In genomic region chr5:113205807-113206206, GRCh38 we compare ENCODE assay signal across 17 cellular contexts.
A peak's percentile ranks its signal among the peaks of the same experiment; 100 is the strongest.
DNase-seq lines count a peak whose midpoint lies in the region; TF ChIP-seq lines count a peak whose summit lies in the region.
"Had no signal": no experiment of that assay in that cellular context is flagged by ENCODE, and none has a peak within 500 bp of the region (broad histone marks: within the 10 kb centered on the region; RNA-seq: fewer than 3 reads in every experiment).

No MANE protein-coding gene starts in this region.

- peak overlapping the region in 1 of 2 experiments; percentile 11 for H3K18ac ChIP-seq in mesenchymal stem cell (ENCODE audit: low read depth in 1 of 2, low read length in 2 of 2)

- H2BK5ac ChIP-seq in mesenchymal stem cell (ENCODE audit: low read depth, low read length, poor library complexity, severe bottlenecking): no peak overlapping the region

- no peaks in the 10 kb centered on the region for H3K27me3 Mint-ChIP-seq in endothelial cell (ENCODE audit: unreplicated experiment)
- peaks cover 22% of the 10 kb centered on the region for H3K27me3 Mint-ChIP-seq in neural progenitor cell (ENCODE audit: insufficient read depth, low read depth)
- no peaks in the 10 kb centered on the region for H3K27me3 Mint-ChIP-seq in activated CD4-positive, alpha-beta memory T cell treated with anti-CD3 and anti-CD28 coated beads, Interleukin-2, amount 10 ng/mL, durations not matched to agents 7 days and 5 days

- H2AFZ ChIP-seq in mesenchymal stem cell (ENCODE audit: low read depth, low read length) (no peak overlapping the region), neural progenitor cell (replicated peaks) (no peak overlapping the region)

- peaks cover 36% of the 10 kb centered on the region for H4K20me1 ChIP-seq in neural progenitor cell (ENCODE audit: low read depth)

- H3K4me2 ChIP-seq in mesenchymal stem cell (ENCODE audit: low read length, poor library complexity, severe bottlenecking) (no peak overlapping the region), neural progenitor cell (no peak overlapping the region)

- H3K14ac ChIP-seq in mesenchymal stem cell (ENCODE audit: low read length in 2 of 2): no peak overlapping the region

- no peak overlapping the region for H3K4ac ChIP-seq in mesenchymal stem cell (ENCODE audit: low read depth in 1 of 2, low read length in 2 of 2)

- H3K79me1 ChIP-seq in mesenchymal stem cell (replicated peaks; ENCODE audit: low read length, poor library complexity, severe bottlenecking): peaks cover 26% of the 10 kb centered on the region

- no peak overlapping the region for H4K91ac ChIP-seq in mesenchymal stem cell (ENCODE audit: low read length)

- no peaks in the 10 kb centered on the region for H3K79me2 ChIP-seq in neural progenitor cell (ENCODE audit: low read depth)

- no peak for TF ChIP-seq CTCF in GM12865 (IDR thresholded peaks at IDR 0.05; ENCODE audit: insufficient read depth, low read depth, low read length, missing control alignments)
- TF ChIP-seq CTCF in endothelial cell (IDR thresholded peaks at IDR 0.05; ENCODE audit: unreplicated experiment): no peak
- no peak for TF ChIP-seq CTCF in ascending aorta (IDR thresholded peaks at IDR 0.05)
- TF ChIP-seq CTCF in neural progenitor cell (IDR thresholded peaks at IDR 0.05): no peak

- peak overlapping the region; percentile 0 for H4K8ac ChIP-seq in mesenchymal stem cell (ENCODE audit: low read length)

- no peak overlapping the region for H2BK120ac ChIP-seq in mesenchymal stem cell (ENCODE audit: low read depth, low read length)

- H3K36me3 ChIP-seq in mesenchymal stem cell (ENCODE audit: control insufficient read depth in 1 of 2, insufficient read depth in 2 of 2, low read depth in 1 of 2, low read length in 2 of 2) (no peaks in the 10 kb centered on the region), ascending aorta (no peaks in the 10 kb centered on the region), neural progenitor cell (no peaks in the 10 kb centered on the region)
- H3K36me3 ChIP-seq: spleen had no signal

- H3K4me3 Mint-ChIP-seq in endothelial cell (ENCODE audit: unreplicated experiment): no peak overlapping the region
- no peak overlapping the region for H3K4me3 Mint-ChIP-seq in neural progenitor cell
- no peak overlapping the region for H3K4me3 Mint-ChIP-seq in activated CD4-positive, alpha-beta memory T cell treated with anti-CD3 and anti-CD28 coated beads, Interleukin-2, amount 10 ng/mL, durations not matched to agents 7 days and 5 days
- H3K4me3 Mint-ChIP-seq: CD14-positive monocyte, neural crest cell had no signal

- POLR2A ChIA-PET in activated CD4-positive, alpha-beta memory T cell treated with anti-CD3 and anti-CD28 coated beads, Interleukin-2, amount 10 ng/mL, durations not matched to agents 7 days and 5 days (lab: Charles Lee): no interaction called here

- H3K9me3 Mint-ChIP-seq in endothelial cell (ENCODE audit: unreplicated experiment) (no peaks in the 10 kb centered on the region), neural progenitor cell (peaks cover 9% of the 10 kb centered on the region)
- H3K9me3 Mint-ChIP-seq in activated CD4-positive, alpha-beta memory T cell treated with anti-CD3 and anti-CD28 coated beads, Interleukin-2, amount 10 ng/mL, durations not matched to agents 7 days and 5 days: no peaks in the 10 kb centered on the region
- H3K9me3 Mint-ChIP-seq: neural crest cell had no signal

- CTCF ChIA-PET in activated CD4-positive, alpha-beta memory T cell treated with anti-CD3 and anti-CD28 coated beads, Interleukin-2, amount 10 ng/mL, durations not matched to agents 7 days and 5 days (lab: Charles Lee): no interaction called here

- H3K9me3 ChIP-seq in mesenchymal stem cell (ENCODE audit: control insufficient read depth, low read length): no peaks in the 10 kb centered on the region
- no peaks in the 10 kb centered on the region for H3K9me3 ChIP-seq in ascending aorta
- H3K9me3 ChIP-seq in neural progenitor cell (ENCODE audit: low read depth): no peaks in the 10 kb centered on the region
- H3K9me3 ChIP-seq: spleen had no signal

- intact Hi-C loops in ascending aorta (cut with DNase I): no loop called here

- no peak overlapping the region for H3K4me3 ChIP-seq in GM12865 (ENCODE audit: low read depth, low read length)
- no peak overlapping the region for H3K4me3 ChIP-seq in mesenchymal stem cell (ENCODE audit: insufficient read depth in 1 of 2, low read depth in 1 of 2, low read length in 2 of 2)
- H3K4me3 ChIP-seq in ascending aorta: no peak overlapping the region
- H3K4me3 ChIP-seq in neural progenitor cell: no peak overlapping the region
- H3K4me3 ChIP-seq: spleen had no signal

- H3K27me3 ChIP-seq in mesenchymal stem cell (ENCODE audit: control insufficient read depth in 1 of 2, insufficient read depth in 1 of 2, low read length in 2 of 2) (no peaks in the 10 kb centered on the region), ascending aorta (no peaks in the 10 kb centered on the region), neural progenitor cell (peaks cover 97% of the 10 kb centered on the region)
- H3K27me3 ChIP-seq: spleen had no signal

- H3K36me3 Mint-ChIP-seq in endothelial cell (ENCODE audit: low read depth, unreplicated experiment): no peaks in the 10 kb centered on the region
- H3K36me3 Mint-ChIP-seq in neural progenitor cell: no peaks in the 10 kb centered on the region
- no peaks in the 10 kb centered on the region for H3K36me3 Mint-ChIP-seq in activated CD4-positive, alpha-beta memory T cell treated with anti-CD3 and anti-CD28 coated beads, Interleukin-2, amount 10 ng/mL, durations not matched to agents 7 days and 5 days (ENCODE audit: low read depth)
- H3K36me3 Mint-ChIP-seq: CD14-positive monocyte had no signal

- peak overlapping the region in 1 of 2 experiments; percentile 79 for H2BK12ac ChIP-seq in mesenchymal stem cell (ENCODE audit: low read length in 2 of 2)

- peaks cover 6% of the 10 kb centered on the region for H3K4me1 ChIP-seq in mesenchymal stem cell (ENCODE audit: control insufficient read depth, insufficient read depth, low read depth, low read length)
- H3K4me1 ChIP-seq in ascending aorta: no peaks in the 10 kb centered on the region
- peaks cover 27% of the 10 kb centered on the region for H3K4me1 ChIP-seq in neural progenitor cell

- H3K4me1 Mint-ChIP-seq in endothelial cell (ENCODE audit: unreplicated experiment) (peaks cover 39% of the 10 kb centered on the region), neural progenitor cell (peaks cover 42% of the 10 kb centered on the region)
- no peaks in the 10 kb centered on the region for H3K4me1 Mint-ChIP-seq in activated CD4-positive, alpha-beta memory T cell treated with anti-CD3 and anti-CD28 coated beads, Interleukin-2, amount 10 ng/mL, durations not matched to agents 7 days and 5 days
- H3K4me1 Mint-ChIP-seq: CD14-positive monocyte had no signal

- WGBS in mesenchymal stem cell: 97% methylated on average over 3 of the region's 3 CpGs

- H2AK5ac ChIP-seq in mesenchymal stem cell (ENCODE audit: low read length, severe bottlenecking): no peak overlapping the region

- H3K9ac ChIP-seq in mesenchymal stem cell (ENCODE audit: low read length) (no peak overlapping the region), neural progenitor cell (no peak overlapping the region)

- peaks cover 20% of the 10 kb centered on the region for H3F3A ChIP-seq in neural progenitor cell (ENCODE audit: low read depth)

- H3K27ac ChIP-seq in mesenchymal stem cell (ENCODE audit: low read length, poor library complexity, severe bottlenecking): no peak overlapping the region
- no peak overlapping the region for H3K27ac ChIP-seq in ascending aorta
- H3K27ac ChIP-seq in neural progenitor cell: no peak overlapping the region
- H3K27ac ChIP-seq: spleen had no signal

- no peak overlapping the region for H2BK15ac ChIP-seq in mesenchymal stem cell (ENCODE audit: low read depth, poor library complexity, severe bottlenecking)

- H3K27ac Mint-ChIP-seq in endothelial cell (ENCODE audit: unreplicated experiment) (peak overlapping the region; percentile 42), neural progenitor cell (no peak overlapping the region)
- no peak overlapping the region for H3K27ac Mint-ChIP-seq in activated CD4-positive, alpha-beta memory T cell treated with anti-CD3 and anti-CD28 coated beads, Interleukin-2, amount 10 ng/mL, durations not matched to agents 7 days and 5 days
- H3K27ac Mint-ChIP-seq: CD14-positive monocyte had no signal

- DNase-seq in GM12865 (ENCODE audit: low read depth) (peak; percentile 4), NCI-H82 (lab: John Stamatoyannopoulos, UW) (peak; percentile 59), endothelial cell (ENCODE audit: low spot score) (no peak), mesenchymal stem cell (no peak), COR-L47 (lab: John Stamatoyannopoulos, UW) (no peak), ascending aorta (ENCODE audit: low spot score in 2 of 2) (no peak), neural progenitor cell (ENCODE audit: low spot score) (no peak)
- no peak for DNase-seq in activated CD4-positive, alpha-beta memory T cell treated with anti-CD3 and anti-CD28 coated beads, Interleukin-2, amount 10 ng/mL, durations not matched to agents 7 days and 5 days
- DNase-seq: activated CD4-positive, alpha-beta T cell treated with anti-CD3 and anti-CD28 coated beads for 48 hours; effector memory CD4-positive, alpha-beta T cell; KG1; left colon; NCI-H2081; NK-92 treated with Interleukin-12 subunit alpha and Interleukin-12 subunit beta, amount 100 ng/mL, for 24 hours; spleen had no signal

- no peak overlapping the region for H3K23ac ChIP-seq in mesenchymal stem cell (ENCODE audit: low read length in 2 of 2)

Comparison
In these comparisons a context has a peak if more than half of its experiments do, and no peak if none do; other contexts are left out.
1. DNase-seq: peak in GM12865 (single experiment) and NCI-H82 (single experiment); none in endothelial cell (single experiment), mesenchymal stem cell (single experiment), COR-L47 (single experiment), ascending aorta (0 of 2), neural progenitor cell (single experiment) and activated CD4-positive, alpha-beta memory T cell treated with anti-CD3 and anti-CD28 coated beads, Interleukin-2, amount 10 ng/mL, durations not matched to agents 7 days and 5 days (single experiment).